Comparison of ENCODE assay signal across 8 cellular contexts in genomic region chr11:44871682-44872081, GRCh38.
DNase-seq lines count a peak whose midpoint lies in the region; ATAC-seq and TF ChIP-seq lines count a peak whose summit lies in the region.
"Not testable (repeated sequence)": the region's sequence is repeated elsewhere in the genome, so short reads cannot be mapped to it uniquely, and the experiment has no call there.

No MANE protein-coding gene starts in this region.

- H3K9me3 Mint-ChIP-seq in naive B cell = peaks cover 0 to 14% (median 3%) of the 10 kb centered on the region in 7 donors

- H3K4me3 ChIP-seq in GM12864 (ENCODE audit: low read depth, low read length) = not testable (repeated sequence)

- H3K36me3 Mint-ChIP-seq in naive B cell = not testable (repeated sequence)

- ATAC-seq in GM18870 (IDR thresholded peaks at IDR 0.05; ENCODE audit: unreplicated experiment) = peak; percentile 97
- ATAC-seq in GM19463 (IDR thresholded peaks at IDR 0.05; ENCODE audit: unreplicated experiment) = peak; percentile 97
- peak; percentile 81 for ATAC-seq in GM21825 (IDR thresholded peaks at IDR 0.05; ENCODE audit: unreplicated experiment)
- peak; percentile 82 for ATAC-seq in HG03045 (IDR thresholded peaks at IDR 0.05; ENCODE audit: unreplicated experiment)
- peak; percentile 90 for ATAC-seq in HG03457 (IDR thresholded peaks at IDR 0.05; ENCODE audit: unreplicated experiment)
- ATAC-seq in naive B cell (ENCODE audit: low read depth in 2 of 2) = peak; percentile 76 to 85

- DNase-seq in GM12864 (ENCODE audit: low read depth) (peak; percentile 38), NOMO-1 treated with DMSO at 0.1 percent for 48 hours (lab: John Stamatoyannopoulos, UW; ENCODE audit: unreplicated experiment) (peak; percentile 81), naive B cell (peak; percentile 25)

- H3K4me3 Mint-ChIP-seq in naive B cell = not testable (repeated sequence)

- not testable (repeated sequence) for TF ChIP-seq CTCF in GM12864 (IDR thresholded peaks at IDR 0.05; ENCODE audit: low read depth, low read length, missing control alignments)

- H3K27me3 Mint-ChIP-seq in naive B cell = not testable (repeated sequence)

- H3K4me1 Mint-ChIP-seq in naive B cell = not testable (repeated sequence)

- H3K27ac Mint-ChIP-seq in naive B cell = peak overlapping the region in 2 of 6 donors; percentile 32 to 78

Comparison
In these comparisons a context has a peak if more than half of its experiments do, and no peak if none do; other contexts are left out.
1. DNase-seq: peak in every context shown above with its lines; median percentile 81 in NOMO-1 treated with DMSO at 0.1 percent for 48 hours; 38 in GM12864; 25 in naive B cell.